ENCODE assay signal across 7 cellular contexts in the genomic region with DNA sequence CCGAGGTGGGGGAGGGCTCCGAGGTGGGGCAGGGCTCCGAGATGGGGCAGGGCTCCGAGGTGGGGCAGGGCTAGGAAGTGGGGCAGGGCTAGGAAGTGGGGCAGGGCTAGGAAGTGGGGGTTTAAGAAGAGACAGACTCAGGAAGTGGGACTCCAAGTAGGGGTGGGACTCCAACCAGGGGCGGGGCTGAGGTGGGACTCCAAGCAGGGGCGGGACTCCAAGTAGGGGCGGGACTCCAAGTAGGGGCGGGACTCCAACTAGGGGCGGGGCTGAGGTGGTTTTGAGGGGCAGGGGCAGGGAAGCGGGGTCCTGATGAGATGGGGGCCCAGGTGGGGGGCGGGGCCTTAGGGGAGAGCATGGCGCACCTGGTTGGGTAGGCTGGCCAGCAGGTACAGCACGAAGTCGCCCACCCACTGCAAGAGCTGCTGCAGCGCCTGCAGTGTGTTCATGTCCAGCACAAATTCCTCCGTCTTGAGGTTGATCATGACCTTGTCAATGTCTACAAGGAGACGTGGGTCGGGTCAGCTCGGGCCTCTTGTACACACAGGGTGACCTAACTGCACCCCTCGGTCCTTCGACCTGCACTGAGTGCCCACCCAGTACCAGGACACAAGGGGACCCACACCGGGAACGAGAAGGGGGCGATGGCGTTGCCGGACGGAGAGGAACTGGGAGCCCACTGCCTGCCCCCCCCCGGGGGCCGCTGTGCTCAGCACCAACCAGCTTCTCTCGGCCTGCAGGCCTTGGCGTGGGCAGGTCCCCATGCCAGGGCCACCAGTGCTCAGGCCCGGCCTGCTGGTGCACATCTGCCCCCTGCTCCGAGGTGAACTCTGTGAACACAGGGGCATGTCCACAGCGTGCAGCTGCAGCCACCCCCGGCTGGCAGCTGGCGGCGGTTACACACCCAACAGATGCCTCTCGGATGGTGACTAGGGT. TPM values are rescaled to one million over a fixed set of nuclear protein-coding genes. Genes with fewer than 3 reads are reported as not detected.
DNase-seq lines count a peak whose midpoint lies in the region; ATAC-seq, FAIRE-seq and TF ChIP-seq lines count a peak whose summit lies in the region.

No MANE protein-coding gene starts in this region.

- no peak overlapping the region for H3K4me3 ChIP-seq in SU-DHL-6 (ENCODE audit: insufficient read depth, low read length, poor library complexity, severe bottlenecking)

- FAIRE-seq in H54 (lab: Jason Lieb, UNC): no peak

- no peak for TF ChIP-seq CTCF in SU-DHL-6 (IDR thresholded peaks at IDR 0.05; ENCODE audit: insufficient read depth, low read length, poor library complexity, severe bottlenecking)

- H4K20me1 ChIP-seq in SU-DHL-6 (ENCODE audit: low read depth, low read length): no peaks in the 10 kb centered on the region

- H3K27ac ChIP-seq in SU-DHL-6 (ENCODE audit: low read depth, low read length): no peak overlapping the region

- no peaks in the 10 kb centered on the region for H3K79me2 ChIP-seq in SU-DHL-6 (ENCODE audit: insufficient read depth, low read length)

- no peaks in the 10 kb centered on the region for H3K27me3 ChIP-seq in SU-DHL-6 (ENCODE audit: low read length)

- no peaks in the 10 kb centered on the region for H3K36me3 ChIP-seq in SU-DHL-6 (ENCODE audit: low read length)

- H3K27ac Mint-ChIP-seq in activated naive CD4-positive, alpha-beta T cell treated with anti-CD3 and anti-CD28 coated beads, Interleukin-2, amount 10 ng/mL, durations not matched to agents 7 days and 5 days: peak overlapping the region; percentile 75
- H3K27ac Mint-ChIP-seq in natural killer cell treated with Interleukin-12 subunit alpha and Interleukin-12 subunit beta and Interleukin-15 and Interleukin-18, amount 100 ng/mL, for 72 hours: no peak overlapping the region

- peak; percentile 82 for DNase-seq in H54 (ENCODE audit: insufficient read length, low spot score)
- peak; percentile 90 for DNase-seq in activated naive CD4-positive, alpha-beta T cell treated with anti-CD3 and anti-CD28 coated beads, Interleukin-2, amount 10 ng/mL, durations not matched to agents 7 days and 5 days
- DNase-seq in natural killer cell treated with Interleukin-12 subunit alpha and Interleukin-12 subunit beta and Interleukin-15 and Interleukin-18, amount 100 ng/mL, for 72 hours (ENCODE audit: low spot score): no peak
- no peak for DNase-seq in islet precursor cell
- DNase-seq in medulla oblongata (ENCODE audit: extremely low spot score): no peak

- TF ChIP-seq POLR2A in H54 (IDR thresholded peaks at IDR 0.05; ENCODE audit: low read depth, low read length): no peak

- no peak overlapping the region for H3K9ac ChIP-seq in SU-DHL-6 (ENCODE audit: low read length)

- H3K36me3 Mint-ChIP-seq in activated naive CD4-positive, alpha-beta T cell treated with anti-CD3 and anti-CD28 coated beads, Interleukin-2, amount 10 ng/mL, durations not matched to agents 7 days and 5 days: peaks cover 21% of the 10 kb centered on the region
- H3K36me3 Mint-ChIP-seq in natural killer cell treated with Interleukin-12 subunit alpha and Interleukin-12 subunit beta and Interleukin-15 and Interleukin-18, amount 100 ng/mL, for 72 hours: no peaks in the 10 kb centered on the region

- CTCF ChIA-PET in activated naive CD4-positive, alpha-beta T cell treated with anti-CD3 and anti-CD28 coated beads, Interleukin-2, amount 10 ng/mL, durations not matched to agents 7 days and 5 days (lab: Charles Lee): interaction anchor here (0.9 kb wide), 1 partner anchor 8 kb away, joined by 3 read pairs; no protein-coding TSS in a partner anchor

- H2AFZ ChIP-seq in SU-DHL-6 (ENCODE audit: low read depth, low read length, severe bottlenecking): no peak overlapping the region

- ATAC-seq in natural killer cell treated with Interleukin-12 subunit alpha and Interleukin-12 subunit beta and Interleukin-15 and Interleukin-18, amount 100 ng/mL, for 72 hours: peak; percentile 80 to 89
- no peak for ATAC-seq in HG03354 (IDR thresholded peaks at IDR 0.05; ENCODE audit: poor library complexity, severe bottlenecking, unreplicated experiment)

- H3K27me3 Mint-ChIP-seq in activated naive CD4-positive, alpha-beta T cell treated with anti-CD3 and anti-CD28 coated beads, Interleukin-2, amount 10 ng/mL, durations not matched to agents 7 days and 5 days: no peaks in the 10 kb centered on the region
- H3K27me3 Mint-ChIP-seq in natural killer cell treated with Interleukin-12 subunit alpha and Interleukin-12 subunit beta and Interleukin-15 and Interleukin-18, amount 100 ng/mL, for 72 hours: no peaks in the 10 kb centered on the region

- H3F3A ChIP-seq in SU-DHL-6 (ENCODE audit: insufficient read depth): no peaks in the 10 kb centered on the region

- no peaks in the 10 kb centered on the region for H3K9me2 ChIP-seq in SU-DHL-6 (replicated peaks; ENCODE audit: insufficient read depth, low read length)

- H3K9me3 ChIP-seq in SU-DHL-6 (ENCODE audit: insufficient read depth, low read length): no peaks in the 10 kb centered on the region

- peak overlapping the region; percentile 39 for H3K4me2 ChIP-seq in SU-DHL-6 (ENCODE audit: low read depth, low read length, poor library complexity, severe bottlenecking)

- H3K4me1 Mint-ChIP-seq in activated naive CD4-positive, alpha-beta T cell treated with anti-CD3 and anti-CD28 coated beads, Interleukin-2, amount 10 ng/mL, durations not matched to agents 7 days and 5 days: peaks cover 22% of the 10 kb centered on the region
- H3K4me1 Mint-ChIP-seq in natural killer cell treated with Interleukin-12 subunit alpha and Interleukin-12 subunit beta and Interleukin-15 and Interleukin-18, amount 100 ng/mL, for 72 hours (ENCODE audit: low read depth in 2 of 2): peaks cover 0 to 2% of the 10 kb centered on the region in 2 donors

- no peak overlapping the region for H3K4me3 Mint-ChIP-seq in activated naive CD4-positive, alpha-beta T cell treated with anti-CD3 and anti-CD28 coated beads, Interleukin-2, amount 10 ng/mL, durations not matched to agents 7 days and 5 days
- no peak overlapping the region for H3K4me3 Mint-ChIP-seq in natural killer cell treated with Interleukin-12 subunit alpha and Interleukin-12 subunit beta and Interleukin-15 and Interleukin-18, amount 100 ng/mL, for 72 hours

- H3K9me3 Mint-ChIP-seq in activated naive CD4-positive, alpha-beta T cell treated with anti-CD3 and anti-CD28 coated beads, Interleukin-2, amount 10 ng/mL, durations not matched to agents 7 days and 5 days: no peaks in the 10 kb centered on the region
- no peaks in the 10 kb centered on the region for H3K9me3 Mint-ChIP-seq in natural killer cell treated with Interleukin-12 subunit alpha and Interleukin-12 subunit beta and Interleukin-15 and Interleukin-18, amount 100 ng/mL, for 72 hours

RNA-seq across cellular contexts. Expression of a gene that starts 13.9 kb away (rescaled TPM):
- under 1 TPM in 1 of 2 donors, not detected in 1; 0.53 TPM for total RNA-seq in natural killer cell treated with Interleukin-12 subunit alpha and Interleukin-12 subunit beta and Interleukin-15 and Interleukin-18, amount 100 ng/mL, for 72 hours

RNA-seq across cellular contexts. Expression of a gene that starts 19.6 kb away (rescaled TPM):
- 10 to 100 TPM; 46.4 to 79.6 TPM for total RNA-seq in natural killer cell treated with Interleukin-12 subunit alpha and Interleukin-12 subunit beta and Interleukin-15 and Interleukin-18, amount 100 ng/mL, for 72 hours

RNA-seq across cellular contexts. Expression of a gene that starts 19.9 kb away (rescaled TPM):
- not detected for total RNA-seq in natural killer cell treated with Interleukin-12 subunit alpha and Interleukin-12 subunit beta and Interleukin-15 and Interleukin-18, amount 100 ng/mL, for 72 hours

RNA-seq across cellular contexts. Expression of a gene that starts 21.2 kb away (rescaled TPM):
- not detected for total RNA-seq in natural killer cell treated with Interleukin-12 subunit alpha and Interleukin-12 subunit beta and Interleukin-15 and Interleukin-18, amount 100 ng/mL, for 72 hours

RNA-seq across cellular contexts. Expression of a gene that starts 32.6 kb away (rescaled TPM):
- not detected for total RNA-seq in natural killer cell treated with Interleukin-12 subunit alpha and Interleukin-12 subunit beta and Interleukin-15 and Interleukin-18, amount 100 ng/mL, for 72 hours

Comparison
In these comparisons a context has a peak if more than half of its experiments do, and no peak if none do; other contexts are left out.
1. DNase-seq: peak in H54 (single experiment) and activated naive CD4-positive, alpha-beta T cell treated with anti-CD3 and anti-CD28 coated beads, Interleukin-2, amount 10 ng/mL, durations not matched to agents 7 days and 5 days (single experiment); none in natural killer cell treated with Interleukin-12 subunit alpha and Interleukin-12 subunit beta and Interleukin-15 and Interleukin-18, amount 100 ng/mL, for 72 hours (single experiment), islet precursor cell (single experiment) and medulla oblongata (single experiment).